In genomic region chr17:7014261-7014994, GRCh38 we compare ENCODE assay signal across 8 cellular contexts. TPM values are rescaled to one million over a fixed set of nuclear protein-coding genes. Genes with fewer than 3 reads are reported as not detected.
A peak's percentile ranks its signal among the peaks of the same experiment; 100 is the strongest.
DNase-seq lines count a peak whose midpoint lies in the region; ATAC-seq and TF ChIP-seq lines count a peak whose summit lies in the region.

No MANE protein-coding gene starts in this region.

- H3K4me1 Mint-ChIP-seq in activated naive CD8-positive, alpha-beta T cell treated with anti-CD3 and anti-CD28 coated beads for 36 hours, result peaks cover 60% of the 10 kb centered on the region

- H3K27ac ChIP-seq in parathyroid adenoma, result peak overlapping the region; percentile 99
- peak overlapping the region; percentile 95 to 98 (median 98) for H3K27ac ChIP-seq in tibial nerve

- ATAC-seq in HG02610 (IDR thresholded peaks at IDR 0.05; ENCODE audit: unreplicated experiment) (peak; percentile 74), SK-N-SH treated with all-trans-retinoic acid at 6 μM for 48 hours (peak; percentile 92), Right ventricle myocardium inferior (peak; percentile 94)

- H3K27ac Mint-ChIP-seq in activated naive CD8-positive, alpha-beta T cell treated with anti-CD3 and anti-CD28 coated beads for 36 hours, result peak overlapping the region; percentile 98

- peak; percentile 86 to 95 for TF ChIP-seq EP300 in tibial nerve (IDR thresholded peaks at IDR 0.05)

- H3K27me3 ChIP-seq in parathyroid adenoma (ENCODE audit: control insufficient read depth, insufficient read depth, low read length) (no peaks in the 10 kb centered on the region), tibial nerve (no peaks in the 10 kb centered on the region)

- H3K4me3 Mint-ChIP-seq in activated naive CD8-positive, alpha-beta T cell treated with anti-CD3 and anti-CD28 coated beads for 36 hours, result peak overlapping the region; percentile 97

- H3K4me1 ChIP-seq in parathyroid adenoma (peaks cover 24% of the 10 kb centered on the region), tibial nerve (peaks cover 0 to 82% (median 51%) of the 10 kb centered on the region in 4 donors)

- WGBS in tibial nerve, 2 donors, result 0 to 1% methylated on average over 40 to 53 of the region's 75 CpGs

- no peaks in the 10 kb centered on the region for H3K9me3 Mint-ChIP-seq in activated naive CD8-positive, alpha-beta T cell treated with anti-CD3 and anti-CD28 coated beads for 36 hours

- peak; percentile 65 for TF ChIP-seq CTCF in GM12865 (IDR thresholded peaks at IDR 0.05; ENCODE audit: insufficient read depth, low read depth, low read length, missing control alignments)
- TF ChIP-seq CTCF in parathyroid adenoma (IDR thresholded peaks at IDR 0.05), result peak; percentile 68
- TF ChIP-seq CTCF in tibial nerve (IDR thresholded peaks at IDR 0.05), result peak; percentile 78 to 95 (median 87)

- peaks cover 44% of the 10 kb centered on the region for H3K36me3 Mint-ChIP-seq in activated naive CD8-positive, alpha-beta T cell treated with anti-CD3 and anti-CD28 coated beads for 36 hours

- TF ChIP-seq POLR2A in tibial nerve (IDR thresholded peaks at IDR 0.05), result peak in 1 of 2 donors; percentile 72

- intact Hi-C loops in Right ventricle myocardium inferior (cut with DNase I), result no loop called here

- H3K4me2 ChIP-seq in parathyroid adenoma (ENCODE audit: low read length), result peak overlapping the region; percentile 89

- H3K4me3 ChIP-seq in GM12865 (ENCODE audit: low read depth, low read length) (peak overlapping the region; percentile 84), parathyroid adenoma (ENCODE audit: low read depth, low read length) (peak overlapping the region; percentile 91), tibial nerve (peak overlapping the region; percentile 71 to 98 (median 90))

- H3K9me3 ChIP-seq in parathyroid adenoma (ENCODE audit: control insufficient read depth, low read length) (no peaks in the 10 kb centered on the region), tibial nerve (no peaks in the 10 kb centered on the region)

- DNase-seq in GM12865 (ENCODE audit: low read depth), result peak; percentile 99
- DNase-seq in NCI-H1048 (lab: John Stamatoyannopoulos, UW), result peak; percentile 94
- DNase-seq in activated naive CD8-positive, alpha-beta T cell treated with anti-CD3 and anti-CD28 coated beads for 36 hours, result peak; percentile 98
- DNase-seq in Right ventricle myocardium inferior (ENCODE audit: missing footprints), result peak; percentile 99
- DNase-seq in tibial nerve (ENCODE audit: low spot score in 2 of 2), result peak; percentile 90 to 96

- H3K79me2 ChIP-seq in parathyroid adenoma, result peaks cover 26% of the 10 kb centered on the region

- H3K27me3 Mint-ChIP-seq in activated naive CD8-positive, alpha-beta T cell treated with anti-CD3 and anti-CD28 coated beads for 36 hours, result no peaks in the 10 kb centered on the region

- H2AFZ ChIP-seq in parathyroid adenoma, result peak overlapping the region; percentile 93

- peak overlapping the region; percentile 42 for H3K9ac ChIP-seq in parathyroid adenoma

- H3K36me3 ChIP-seq in parathyroid adenoma (ENCODE audit: control insufficient read depth, insufficient read depth, low read length) (no peaks in the 10 kb centered on the region), tibial nerve (peaks cover 0 to 23% (median 0%) of the 10 kb centered on the region in 3 donors)

TF ChIP-seq in SK-N-SH treated with all-trans-retinoic acid at 6 μM for 48 hours, 23 proteins besides CTCF, POLR2A, EP300 and RAD21:
- no peak for TF ChIP-seq TCF4 (CRISPR knock-in tag; IDR thresholded peaks at IDR 0.05; ENCODE audit: borderline replicate concordance)
- TF ChIP-seq SNAI2 (CRISPR knock-in tag; IDR thresholded peaks at IDR 0.05), result no peak
- TF ChIP-seq GLIS3 (CRISPR knock-in tag; IDR thresholded peaks at IDR 0.05), result 0 out of 2 replicates have a peak, but pooled peaks have one; percentile 40
- TF ChIP-seq ZFP30 (CRISPR knock-in tag; IDR thresholded peaks at IDR 0.05), result no peak
- TF ChIP-seq TSHZ2 (CRISPR knock-in tag; IDR thresholded peaks at IDR 0.05), result peak; percentile 71; the same call in 1 of the 2 replicates

RNA-seq across cellular contexts. Expression of gene RNASEK, which starts 2.0 kb away (rescaled TPM):
- total RNA-seq in activated naive CD8-positive, alpha-beta T cell treated with anti-CD3 and anti-CD28 coated beads for 36 hours, result 10 to 100 TPM; 90.6 to 98.6 TPM
- total RNA-seq in Right ventricle myocardium inferior (177 TPM), tibial nerve (10 to 100 TPM; 17.8 to 83.4 (median 54.6) TPM)

RNA-seq across cellular contexts. Expression of gene BCL6B, which starts 8.4 kb away (rescaled TPM):
- total RNA-seq in activated naive CD8-positive, alpha-beta T cell treated with anti-CD3 and anti-CD28 coated beads for 36 hours, result 1 to 10 TPM in 1 of 2 experiments, under 1 TPM in 1; 0.85 to 1.0 TPM
- total RNA-seq in Right ventricle myocardium inferior (14.0 TPM), tibial nerve (1 to 10 TPM; 1.9 to 8.1 (median 3.2) TPM)

RNA-seq across cellular contexts. Expression of gene ALOX12, which starts 18.6 kb away (rescaled TPM):
- total RNA-seq in activated naive CD8-positive, alpha-beta T cell treated with anti-CD3 and anti-CD28 coated beads for 36 hours, result not detected
- 0.11 TPM for total RNA-seq in Right ventricle myocardium inferior
- total RNA-seq in tibial nerve, result not detected

RNA-seq across cellular contexts. Expression of gene SLC16A13, which starts 21.4 kb away (rescaled TPM):
- total RNA-seq in activated naive CD8-positive, alpha-beta T cell treated with anti-CD3 and anti-CD28 coated beads for 36 hours, result 1 to 10 TPM; 5.2 to 6.2 TPM
- total RNA-seq in Right ventricle myocardium inferior (1.8 TPM), tibial nerve (1 to 10 TPM in 2 of 4 donors, under 1 TPM in 2; 0.22 to 1.8 (median 1.1) TPM)

RNA-seq across cellular contexts. Expression of gene SLC16A11, which starts 29.5 kb away (rescaled TPM):
- 1 to 10 TPM; 1.5 to 1.8 TPM for total RNA-seq in activated naive CD8-positive, alpha-beta T cell treated with anti-CD3 and anti-CD28 coated beads for 36 hours
- total RNA-seq in Right ventricle myocardium inferior (0.78 TPM), tibial nerve (under 1 TPM in 1 of 4 donors, not detected in 3; 0.78 TPM)

Comparison
In these comparisons a context has a peak if more than half of its experiments do, and no peak if none do; other contexts are left out.
1. Peak in every context shown above with its lines: DNase-seq, ATAC-seq, H3K4me3 ChIP-seq and H3K27ac ChIP-seq.